In genomic region chr9:36911601-36912412, GRCh38 we compare ENCODE assay signal across 20 cellular contexts.
DNase-seq lines count a peak whose midpoint lies in the region; ATAC-seq, FAIRE-seq and TF ChIP-seq lines count a peak whose summit lies in the region.
"Had no signal": no experiment of that assay in that cellular context is flagged by ENCODE, and none has a peak within 500 bp of the region (broad histone marks: within the 10 kb centered on the region; RNA-seq: fewer than 3 reads in every experiment).

No MANE protein-coding gene starts in this region.

- POLR2A ChIA-PET in A673 (lab: Charles Lee; ENCODE audit: low non-redundant PET) (no interaction called here), Panc1 (lab: Charles Lee) (no interaction called here)

- BruUV-seq in A673 (replicated peaks; lab: Mats Ljungman, UMichigan) (no TSS peak), Panc1 (replicated peaks; lab: Mats Ljungman, UMichigan) (no TSS peak)

- no peaks in the 10 kb centered on the region for H3K9me3 Mint-ChIP-seq in memory B cell
- H3K9me3 Mint-ChIP-seq: CD8-positive, alpha-beta T cell; HFFc6 had no signal

- ATAC-seq in Panc1 (peak; percentile 39; the same call in 1 of the 2 replicates), memory B cell (ENCODE audit: low read depth) (no peak), omental fat pad (ENCODE audit: low FRiP score) (no peak), psoas muscle (no peak)
- ATAC-seq: CD8-positive, alpha-beta T cell had no signal

- H3K27ac Mint-ChIP-seq in memory B cell, result peak overlapping the region; percentile 20
- H3K27ac Mint-ChIP-seq: CD8-positive, alpha-beta T cell; HFFc6 had no signal

- CTCF ChIA-PET in A673 (lab: Charles Lee) (no interaction called here), Panc1 (lab: Charles Lee) (interaction anchor here (0.6 to 1.2 kb wide), 2 partner anchors 64 to 456 kb away, joined by 3 read pairs; no protein-coding TSS in a partner anchor)

- intact Hi-C loops in A673 (cut with micrococcal nuclease; ENCODE audit: unreplicated experiment), result no loop called here
- intact Hi-C loops in Panc1 (cut with micrococcal nuclease; ENCODE audit: unreplicated experiment), result no loop called here
- intact Hi-C loops in psoas muscle (cut with DNase I), result no loop called here

- H3K36me3 Mint-ChIP-seq in memory B cell, result peaks cover 17% of the 10 kb centered on the region
- H3K36me3 Mint-ChIP-seq: CD8-positive, alpha-beta T cell had no signal

- DNase-seq in A673 (ENCODE audit: low spot score) (peak; percentile 56), GM19239 (ENCODE audit: insufficient read length, low spot score) (no peak), Panc1 (ENCODE audit: low read depth, low spot score) (no peak), memory B cell (ENCODE audit: low spot score in 2 of 2) (no peak), cortex of kidney (lab: John Stamatoyannopoulos, UW) (no peak), omental fat pad (ENCODE audit: low spot score) (no peak), psoas muscle (no peak)
- DNase-seq: ACHN; CD8-positive, alpha-beta T cell; HFFc6; KG1; MM.1S; NCI-H1105 treated with DMSO at 0.1 percent for 48 hours; NCI-H1930; NCI-H226; NCI-H748 treated with DMSO at 0.1 percent for 48 hours; SHP77 treated with DMSO at 0.1 percent for 48 hours; SW 1271 had no signal

- H3K27ac ChIP-seq in A673 (ENCODE audit: low read depth, low read length, poor library complexity, severe bottlenecking), result no peak overlapping the region
- no peak overlapping the region for H3K27ac ChIP-seq in Panc1 (ENCODE audit: low read length)
- no peak overlapping the region for H3K27ac ChIP-seq in psoas muscle

- H3K4me1 Mint-ChIP-seq in memory B cell, result peaks cover 16% of the 10 kb centered on the region

- H3K4me3 ChIP-seq in A673 (ENCODE audit: low read depth, low read length, poor library complexity, severe bottlenecking) (no peak overlapping the region), Panc1 (ENCODE audit: low read depth in 2 of 2, low read length in 2 of 2) (no peak overlapping the region), psoas muscle (no peak overlapping the region)

- H3K9me3 ChIP-seq in A673 (ENCODE audit: low read depth, low read length, poor library complexity, severe bottlenecking), result no peaks in the 10 kb centered on the region
- no peaks in the 10 kb centered on the region; the same call in 1 of the 2 replicates for H3K9me3 ChIP-seq in Panc1 (ENCODE audit: control insufficient read depth, insufficient read depth, low read depth, low read length)
- no peaks in the 10 kb centered on the region for H3K9me3 ChIP-seq in psoas muscle

- H3K27me3 ChIP-seq in A673 (replicated peaks; ENCODE audit: insufficient read depth, low read depth, low read length, poor library complexity), result no peaks in the 10 kb centered on the region
- no peaks in the 10 kb centered on the region for H3K27me3 ChIP-seq in Panc1 (ENCODE audit: control insufficient read depth, insufficient read depth, low read length)
- peaks cover 0 to 5% (median 0%) of the 10 kb centered on the region in 3 donors for H3K27me3 ChIP-seq in psoas muscle (ENCODE audit: insufficient read depth in 3 of 3, low read length in 2 of 3)

- TF ChIP-seq CTCF in A673 (conservative IDR thresholded peaks at IDR 0.05; ENCODE audit: low read depth, low read length) (no peak), Panc1 (IDR thresholded peaks at IDR 0.05) (no peak), omental fat pad (IDR thresholded peaks at IDR 0.05) (no peak), psoas muscle (IDR thresholded peaks at IDR 0.05) (no peak)

- FAIRE-seq in GM19239 (lab: Jason Lieb, UNC), result peak; percentile 54
- FAIRE-seq: H1, HTR-8/SVneo had no signal

- H3K4me3 Mint-ChIP-seq in memory B cell, result no peak overlapping the region
- H3K4me3 Mint-ChIP-seq: CD8-positive, alpha-beta T cell; HFFc6 had no signal

- no peaks in the 10 kb centered on the region for H3K27me3 Mint-ChIP-seq in memory B cell

- no peaks in the 10 kb centered on the region for H3K36me3 ChIP-seq in A673 (ENCODE audit: insufficient read depth, low read length, poor library complexity, severe bottlenecking)
- H3K36me3 ChIP-seq in Panc1 (ENCODE audit: control insufficient read depth, insufficient read depth, low read length), result no peaks in the 10 kb centered on the region
- H3K36me3 ChIP-seq in psoas muscle (ENCODE audit: insufficient read depth in 1 of 2, low read depth in 1 of 2), result no peaks in the 10 kb centered on the region

- in situ Hi-C loops in Panc1 (cut with HindIII; ENCODE audit: low pct_unique_long_range_greater_than_20kb, low sequenced_read_pairs), result no loop called here

- H3K4me1 ChIP-seq in A673 (ENCODE audit: insufficient read depth, low read length, poor library complexity, severe bottlenecking) (peaks cover 9% of the 10 kb centered on the region), Panc1 (ENCODE audit: control insufficient read depth, insufficient read depth, low read length) (peaks cover 12% of the 10 kb centered on the region; the same call in 1 of the 2 replicates), psoas muscle (no peaks in the 10 kb centered on the region)

- WGBS in psoas muscle, 3 donors, result 65 to 70% (median 65%) methylated on average over 12 of the region's 12 CpGs
